Comparison of ENCODE assay signal across 8 cellular contexts in genomic region chr10:60944159-60944909, GRCh38. TPM values are rescaled to one million over a fixed set of nuclear protein-coding genes. Genes with fewer than 3 reads are reported as not detected.
DNase-seq lines count a peak whose midpoint lies in the region; ATAC-seq and TF ChIP-seq lines count a peak whose summit lies in the region.

RHOBTB1 (minus strand) TSS chr10:60944185; CDS start chr10:60911542, 32,643 bp downstream.

- no peaks in the 10 kb centered on the region for H3K9me3 ChIP-seq in left ventricle myocardium inferior (replicated peaks)

- no peaks in the 10 kb centered on the region for H3K27me3 Mint-ChIP-seq in osteocyte (ENCODE audit: unreplicated experiment)

- intact Hi-C loops in left ventricle myocardium inferior (cut with micrococcal nuclease) = loop anchor here (10.0 kb wide), 1 partner anchor 1000 kb away; no protein-coding TSS in a partner anchor

- H3K4me1 ChIP-seq in left ventricle myocardium inferior = peaks cover 53% of the 10 kb centered on the region

- peak; percentile 66 for DNase-seq in OCI-M1 (lab: John Stamatoyannopoulos, UW)
- peak; percentile 95 for DNase-seq in astrocyte of the hippocampus (ENCODE audit: low read depth, low spot score)
- DNase-seq in left ventricle myocardium inferior = peak; percentile 81
- DNase-seq in osteocyte (ENCODE audit: extremely low spot score, unreplicated experiment) = peak; percentile 92

- H3K4me1 Mint-ChIP-seq in osteocyte (ENCODE audit: unreplicated experiment) = peaks cover 24% of the 10 kb centered on the region

- peak; percentile 64 for ATAC-seq in GM18907 (IDR thresholded peaks at IDR 0.05; ENCODE audit: unreplicated experiment)
- peak; percentile 32 for ATAC-seq in HG03457 (IDR thresholded peaks at IDR 0.05; ENCODE audit: unreplicated experiment)
- no peak for ATAC-seq in HG02870 (IDR thresholded peaks at IDR 0.05; ENCODE audit: unreplicated experiment)

- no peaks in the 10 kb centered on the region for H3K27me3 ChIP-seq in left ventricle myocardium inferior (ENCODE audit: low read depth)

- peak within 1 kb of the TSS; percentile 41 for H3K27ac ChIP-seq in C4-2B
- peak within 1 kb of the TSS; percentile 99 for H3K27ac ChIP-seq in left ventricle myocardium inferior (replicated peaks)

- no peaks in the 10 kb centered on the region for H3K9me3 Mint-ChIP-seq in osteocyte (ENCODE audit: unreplicated experiment)

- peak within 1 kb of the TSS; percentile 87 for H3K4me3 Mint-ChIP-seq in osteocyte (ENCODE audit: unreplicated experiment)

- H3K36me3 ChIP-seq in left ventricle myocardium inferior = no peaks in the 10 kb centered on the region

- peak within 1 kb of the TSS; percentile 98 for H3K27ac Mint-ChIP-seq in osteocyte (ENCODE audit: unreplicated experiment)

- TF ChIP-seq CTCF in C4-2B (conservative IDR thresholded peaks at IDR 0.05) = no peak
- no peak for TF ChIP-seq CTCF in left ventricle myocardium inferior (IDR thresholded peaks at IDR 0.05; ENCODE audit: borderline replicate concordance)
- TF ChIP-seq CTCF in osteocyte (IDR thresholded peaks at IDR 0.05) = no peak

- H3K36me3 Mint-ChIP-seq in osteocyte (ENCODE audit: unreplicated experiment) = peaks cover 3% of the 10 kb centered on the region

- H3K4me3 ChIP-seq in left ventricle myocardium inferior = peak within 1 kb of the TSS; percentile 94

RNA-seq across cellular contexts. Expression of gene RHOBTB1, which starts in this region (rescaled TPM):
- total RNA-seq in left ventricle myocardium inferior (16.6 TPM), osteocyte (16.0 and 17.2 TPM in 2 replicates)
